Comparison of ENCODE assay signal across 1 cellular context in genomic region chr2:101121174-101121573, GRCh38.
TF ChIP-seq lines count a peak whose summit lies in the region.

No MANE protein-coding gene starts in this region.

TF ChIP-seq in K562, 482 proteins besides CTCF, POLR2A, EP300 and RAD21:
- TF ChIP-seq BRF2 (IDR thresholded peaks at IDR 0.05; ENCODE audit: borderline replicate concordance, insufficient read depth, insufficient read length) (no peak), BHLHE40 (IDR thresholded peaks at IDR 0.05; ENCODE audit: low read length) (peak; percentile 36; the same call in 1 of the 2 replicates)
